In genomic region chr6:159609813-159610212, GRCh38 we compare ENCODE assay signal across 20 cellular contexts.
DNase-seq lines count a peak whose midpoint lies in the region; ATAC-seq, FAIRE-seq and TF ChIP-seq lines count a peak whose summit lies in the region.
"Had no signal": no experiment of that assay in that cellular context is flagged by ENCODE, and none has a peak within 500 bp of the region (broad histone marks: within the 10 kb centered on the region; RNA-seq: fewer than 3 reads in every experiment).

No MANE protein-coding gene starts in this region.

- no peak for FAIRE-seq in HTR-8/SVneo (lab: Jason Lieb, UNC)

- H3K27ac ChIP-seq in heart right ventricle = no peak overlapping the region
- H3K27ac ChIP-seq: HL-60 had no signal

- H3K36me3 ChIP-seq in heart right ventricle = no peaks in the 10 kb centered on the region

- DNase-seq in AG20443 (ENCODE audit: low spot score) = peak; percentile 82
- peak; percentile 28 for DNase-seq in dedifferentiated amniotic fluid mesenchymal stem cell (ENCODE audit: extremely low spot score)
- peak in 1 of 2 donors; percentile 22 for DNase-seq in heart right ventricle
- no peak for DNase-seq in sciatic nerve (ENCODE audit: low spot score)
- DNase-seq in NCI-H69 (lab: John Stamatoyannopoulos, UW) = no peak
- DNase-seq in HTR-8/SVneo (ENCODE audit: insufficient read length, low spot score) = no peak
- DNase-seq in NCI-H1105 treated with DMSO at 0.1 percent for 48 hours (lab: John Stamatoyannopoulos, UW) = no peak
- DNase-seq: DMS79 treated with DMSO at 0.1 percent for 48 hours, H7, HFFc6, IMR-90, NCI-H1436, NCI-H1930, NCI-H2171, NCI-H446 treated with DMSO at 0.1 percent for 48 hours, NCI-H748 treated with DMSO at 0.1 percent for 48 hours, OCI-M1, SIG-M5 had no signal

- no peak overlapping the region for H3K4me3 ChIP-seq in heart right ventricle

- ATAC-seq in heart right ventricle (peak in 6 of 8 donors; percentile 51 to 82 (median 69)), sciatic nerve (peak; percentile 75)
- ATAC-seq: SK-N-SH treated with all-trans-retinoic acid at 6 μM for 48 hours had no signal

- WGBS in heart right ventricle, 2 donors = 45 to 50% methylated on average over 1 of the region's 1 CpG

- H3K4me1 ChIP-seq in heart right ventricle = peaks cover 0 to 9% (median 0%) of the 10 kb centered on the region in 9 donors

- intact Hi-C loops in heart right ventricle (cut with DNase I) (no loop called here), sciatic nerve (cut with DNase I) (loop anchor here (5.0 kb wide), 1 partner anchor 852 kb away; no protein-coding TSS in a partner anchor)

- H3K27me3 ChIP-seq in heart right ventricle = no peaks in the 10 kb centered on the region

- TF ChIP-seq CTCF in heart right ventricle (IDR thresholded peaks at IDR 0.05) = no peak

- H3K9me3 ChIP-seq in heart right ventricle = peaks cover 0 to 20% (median 0%) of the 10 kb centered on the region in 11 donors

Comparison
In these comparisons a context has a peak if more than half of its experiments do, and no peak if none do; other contexts are left out.
1. DNase-seq: peak in AG20443 (single experiment) and dedifferentiated amniotic fluid mesenchymal stem cell (single experiment); none in sciatic nerve (single experiment), NCI-H69 (single experiment), HTR-8/SVneo (single experiment) and NCI-H1105 treated with DMSO at 0.1 percent for 48 hours (single experiment).